In the genomic region with DNA sequence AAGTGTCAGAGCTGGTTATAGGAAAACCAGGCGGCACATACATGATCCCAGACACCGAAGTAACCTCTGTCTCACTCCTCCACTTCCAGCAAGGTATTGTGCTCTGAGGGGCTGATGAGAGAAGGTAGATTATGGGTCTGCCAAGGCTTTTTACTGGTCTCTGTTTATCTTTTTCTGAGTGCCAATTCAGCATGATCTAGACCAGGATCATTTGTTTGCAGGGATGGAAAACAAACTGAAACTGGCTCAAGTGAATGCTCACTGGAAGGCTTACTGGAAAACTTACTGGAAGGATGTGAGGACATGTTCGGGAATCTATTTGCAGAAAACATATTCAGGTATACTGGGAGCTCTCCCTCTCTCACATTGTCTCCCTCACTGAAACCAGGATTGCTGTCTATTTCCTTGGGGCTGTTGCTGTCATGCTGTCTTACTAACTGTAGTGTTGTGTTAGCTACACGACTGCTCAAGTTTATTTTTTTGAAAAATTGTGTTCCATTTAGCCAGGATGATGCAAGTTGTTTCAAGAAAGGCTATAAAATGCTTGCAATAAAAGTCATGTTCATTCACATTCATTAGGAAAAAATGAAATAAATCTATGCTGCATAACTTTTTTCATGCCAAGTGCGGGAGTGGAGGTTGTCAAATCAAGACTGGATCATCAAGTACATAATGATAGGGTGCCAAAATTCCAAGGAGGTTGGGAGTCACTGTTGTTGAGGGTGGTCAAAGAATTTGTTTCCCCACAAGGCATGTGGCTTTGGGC, we compare ENCODE assay signal across 15 cellular contexts. TPM values are rescaled to one million over a fixed set of nuclear protein-coding genes. Genes with fewer than 3 reads are reported as not detected.
DNase-seq lines count a peak whose midpoint lies in the region; ATAC-seq, FAIRE-seq and TF ChIP-seq lines count a peak whose summit lies in the region.
"Had no signal": no experiment of that assay in that cellular context is flagged by ENCODE, and none has a peak within 500 bp of the region (broad histone marks: within the 10 kb centered on the region; RNA-seq: fewer than 3 reads in every experiment).

No MANE protein-coding gene starts in this region.

- TF ChIP-seq CTCF in HFFc6 (IDR thresholded peaks at IDR 0.05) (no peak), astrocyte (IDR thresholded peaks at IDR 0.05; ENCODE audit: insufficient read depth, low read depth, low read length) (no peak), keratinocyte (optimal IDR thresholded peaks at IDR 0.05 in 1 of 3, IDR thresholded peaks at IDR 0.05 in 1 of 3, conservative IDR thresholded peaks at IDR 0.05 in 1 of 3; ENCODE audit: extremely low read depth in 1 of 3, insufficient read depth in 2 of 3, low read length in 3 of 3) (no peak), tibial artery (IDR thresholded peaks at IDR 0.05) (no peak), osteocyte (IDR thresholded peaks at IDR 0.05) (no peak)

- H3K79me2 ChIP-seq in astrocyte (ENCODE audit: insufficient read depth, low read length): no peaks in the 10 kb centered on the region
- no peaks in the 10 kb centered on the region for H3K79me2 ChIP-seq in keratinocyte (ENCODE audit: control insufficient read depth, insufficient read depth, low read length)

- H3K4me3 Mint-ChIP-seq in HFFc6 (no peak overlapping the region), astrocyte (ENCODE audit: unreplicated experiment) (no peak overlapping the region), osteocyte (ENCODE audit: unreplicated experiment) (no peak overlapping the region)
- H3K4me3 Mint-ChIP-seq: activated T-helper 17 cell treated with anti-CD3 and anti-CD28 coated beads, Interleukin-2, amount 50 U/mL, for 72 hours; central memory CD8-positive, alpha-beta T cell had no signal

- H3K27me3 ChIP-seq in astrocyte (ENCODE audit: insufficient read depth, low read length): peaks cover 3% of the 10 kb centered on the region
- no peaks in the 10 kb centered on the region for H3K27me3 ChIP-seq in keratinocyte (ENCODE audit: control insufficient read depth, extremely low read depth, insufficient read depth, low read length)
- no peaks in the 10 kb centered on the region for H3K27me3 ChIP-seq in tibial artery
- H3K27me3 ChIP-seq: gastrocnemius medialis had no signal

- FAIRE-seq in astrocyte (lab: Jason Lieb, UNC): peak; percentile 13
- peak; percentile 89 for FAIRE-seq in keratinocyte (lab: Jason Lieb, UNC)
- FAIRE-seq: GM18507 had no signal

- no peak overlapping the region for H3K4me3 ChIP-seq in astrocyte (ENCODE audit: insufficient read depth, low read depth, low read length)
- peak overlapping the region; percentile 5 to 57 (median 30) for H3K4me3 ChIP-seq in keratinocyte (ENCODE audit: control insufficient read depth in 2 of 3, extremely low read depth in 1 of 3, insufficient read depth in 2 of 3, low read depth in 1 of 3, low read length in 3 of 3)
- H3K4me3 ChIP-seq in tibial artery: peak overlapping the region; percentile 20 to 32
- H3K4me3 ChIP-seq: gastrocnemius medialis had no signal

- H3K4me1 Mint-ChIP-seq in HFFc6 (ENCODE audit: low read depth): peaks cover 9% of the 10 kb centered on the region; the same call in 1 of the 2 replicates
- no peaks in the 10 kb centered on the region for H3K4me1 Mint-ChIP-seq in astrocyte (ENCODE audit: low read depth, unreplicated experiment)
- H3K4me1 Mint-ChIP-seq in osteocyte (ENCODE audit: unreplicated experiment): peaks cover 6% of the 10 kb centered on the region
- H3K4me1 Mint-ChIP-seq: activated T-helper 17 cell treated with anti-CD3 and anti-CD28 coated beads, Interleukin-2, amount 50 U/mL, for 72 hours; central memory CD8-positive, alpha-beta T cell had no signal

- H3K27ac ChIP-seq in astrocyte (ENCODE audit: low read depth, low read length) (no peak overlapping the region), keratinocyte (ENCODE audit: control insufficient read depth, insufficient read depth, low read length) (peak overlapping the region; percentile 96), tibial artery (peak overlapping the region; percentile 39 to 46)
- H3K27ac ChIP-seq: gastrocnemius medialis had no signal

- peak; percentile 28 for DNase-seq in HFFc6
- peak; percentile 95 for DNase-seq in astrocyte (ENCODE audit: low read depth)
- no peak for DNase-seq in keratinocyte (ENCODE audit: low read depth, low spot score)
- no peak for DNase-seq in tibial artery
- DNase-seq in NCI-H1048 (lab: John Stamatoyannopoulos, UW): no peak
- DNase-seq in osteocyte (ENCODE audit: extremely low spot score, unreplicated experiment): no peak
- DNase-seq: activated CD4-positive, CD25-positive, alpha-beta regulatory T cell; gastrocnemius medialis; NCI-H2227 treated with DMSO at 0.1 percent for 48 hours had no signal

- dilution Hi-C loops in keratinocyte (cut with MboI; ENCODE audit: extremely low pct_ligation_motif_present, low sequenced_read_pairs): no loop called here

- peaks cover 9% of the 10 kb centered on the region for H3K4me1 ChIP-seq in astrocyte (ENCODE audit: insufficient read depth, low read length)
- H3K4me1 ChIP-seq in keratinocyte (ENCODE audit: control insufficient read depth, extremely low read depth, insufficient read depth, low read length): peaks cover 55% of the 10 kb centered on the region
- H3K4me1 ChIP-seq in tibial artery: peaks cover 0 to 17% (median 11%) of the 10 kb centered on the region in 4 donors
- H3K4me1 ChIP-seq: gastrocnemius medialis had no signal

- H3K9ac ChIP-seq in astrocyte (ENCODE audit: low read length): no peak overlapping the region
- H3K9ac ChIP-seq in keratinocyte (ENCODE audit: control insufficient read depth, extremely low read depth, insufficient read depth, low read length): peak overlapping the region; percentile 77

- no peaks in the 10 kb centered on the region for H3K9me1 ChIP-seq in keratinocyte (ENCODE audit: control insufficient read depth, extremely low read depth, insufficient read depth, low read length)

- no peaks in the 10 kb centered on the region for H3K9me3 Mint-ChIP-seq in HFFc6
- no peaks in the 10 kb centered on the region for H3K9me3 Mint-ChIP-seq in astrocyte (ENCODE audit: unreplicated experiment)
- no peaks in the 10 kb centered on the region for H3K9me3 Mint-ChIP-seq in osteocyte (ENCODE audit: unreplicated experiment)
- H3K9me3 Mint-ChIP-seq: activated T-helper 17 cell treated with anti-CD3 and anti-CD28 coated beads, Interleukin-2, amount 50 U/mL, for 72 hours; central memory CD8-positive, alpha-beta T cell had no signal

- H4K20me1 ChIP-seq in astrocyte (ENCODE audit: insufficient read depth, low read length) (no peaks in the 10 kb centered on the region), keratinocyte (ENCODE audit: control insufficient read depth, extremely low read depth, insufficient read depth, low read length) (no peaks in the 10 kb centered on the region)

- peak overlapping the region; percentile 34 for H3K4me2 ChIP-seq in astrocyte (ENCODE audit: low read length)
- H3K4me2 ChIP-seq in keratinocyte (ENCODE audit: control insufficient read depth, extremely low read depth, insufficient read depth, low read depth, low read length): peak overlapping the region; percentile 79

- no peaks in the 10 kb centered on the region for H3K9me3 ChIP-seq in astrocyte (ENCODE audit: insufficient read depth, low read depth, low read length)
- H3K9me3 ChIP-seq in keratinocyte (ENCODE audit: control insufficient read depth, low read depth, low read length): no peaks in the 10 kb centered on the region
- H3K9me3 ChIP-seq in tibial artery: no peaks in the 10 kb centered on the region
- H3K9me3 ChIP-seq: gastrocnemius medialis had no signal

- H3K36me3 ChIP-seq in astrocyte (ENCODE audit: insufficient read depth, low read length) (no peaks in the 10 kb centered on the region), keratinocyte (ENCODE audit: control insufficient read depth in 2 of 2, extremely low read depth in 1 of 2, insufficient read depth in 2 of 2, low read length in 2 of 2) (no peaks in the 10 kb centered on the region), tibial artery (no peaks in the 10 kb centered on the region)
- H3K36me3 ChIP-seq: gastrocnemius medialis had no signal

- H3K36me3 Mint-ChIP-seq in HFFc6 (ENCODE audit: low read depth): no peaks in the 10 kb centered on the region
- H3K36me3 Mint-ChIP-seq in astrocyte (ENCODE audit: low read depth, unreplicated experiment): no peaks in the 10 kb centered on the region
- no peaks in the 10 kb centered on the region for H3K36me3 Mint-ChIP-seq in osteocyte (ENCODE audit: unreplicated experiment)

- H2AFZ ChIP-seq in astrocyte (ENCODE audit: low read depth, low read length) (no peak overlapping the region), keratinocyte (ENCODE audit: control insufficient read depth, low read length) (peak overlapping the region; percentile 49)

- ATAC-seq in GM21381 (IDR thresholded peaks at IDR 0.05; ENCODE audit: unreplicated experiment) (no peak), HG02610 (IDR thresholded peaks at IDR 0.05; ENCODE audit: unreplicated experiment) (no peak)
- ATAC-seq: activated T-helper 17 cell treated with anti-CD3 and anti-CD28 coated beads, Interleukin-2, amount 50 U/mL, for 72 hours; gastrocnemius medialis had no signal

- H3K27ac Mint-ChIP-seq in HFFc6 (no peak overlapping the region), astrocyte (ENCODE audit: unreplicated experiment) (no peak overlapping the region), osteocyte (ENCODE audit: unreplicated experiment) (no peak overlapping the region)
- H3K27ac Mint-ChIP-seq: activated T-helper 17 cell treated with anti-CD3 and anti-CD28 coated beads, Interleukin-2, amount 50 U/mL, for 72 hours had no signal

- H3K27me3 Mint-ChIP-seq in HFFc6 (ENCODE audit: insufficient read depth) (peaks cover 30% of the 10 kb centered on the region), astrocyte (ENCODE audit: low read depth, unreplicated experiment) (peaks cover 12% of the 10 kb centered on the region), osteocyte (ENCODE audit: unreplicated experiment) (peaks cover 55% of the 10 kb centered on the region)

- intact Hi-C loops in tibial artery (cut with DNase I; ENCODE audit: low total_unique reads): no loop called here

RNA-seq across cellular contexts. Expression of a gene that starts 37.0 kb away (rescaled TPM):
- total RNA-seq in HFFc6 (2021; fragmentation: NEBNext Ultra II Directional; extraction: Animal tissue kit (Norgen Biotek cat#: 25700)): not detected
- total RNA-seq in astrocyte (0.19 and 0.36 TPM in 2 replicates), osteocyte (0.40 and 0.42 TPM in 2 replicates)
- polyA plus RNA-seq in keratinocyte: 0.08 to 0.76 TPM (median 0.42 TPM) in 3 replicates
- polyA plus RNA-seq in keratinocyte (2011; ENCODE audit: low read depth): 1.1 TPM
- polyA plus RNA-seq in keratinocyte (2011; cell fraction: cytosol; rRNA removed): 0.17 and 0.26 TPM in 2 replicates
- polyA plus RNA-seq in keratinocyte (2011; cell fraction: nucleus; rRNA removed): 3.1 and 3.2 TPM in 2 replicates
- polyA plus RNA-seq in keratinocyte (2012; ENCODE audit: low replicate concordance): 0.19 and 2.2 TPM in 2 replicates
- 0.99 to 1.1 TPM in 2 of 3 replicates, not detected in the other for polyA minus RNA-seq in keratinocyte
- polyA minus RNA-seq in keratinocyte (2011; cell fraction: cytosol; rRNA and poly(A)+ RNA removed): not detected
- polyA minus RNA-seq in keratinocyte (2011; cell fraction: nucleus; rRNA and poly(A)+ RNA removed): 1.3 and 3.5 TPM in 2 replicates
- total RNA-seq: pulmonary artery endothelial cell had no signal

Comparison
In these comparisons a context has a peak if more than half of its experiments do, and no peak if none do; other contexts are left out.
1. DNase-seq: peak in HFFc6 (single experiment) and astrocyte (single experiment); none in keratinocyte (single experiment), tibial artery (0 of 2), NCI-H1048 (single experiment) and osteocyte (single experiment).